24 cellular contexts compared by ENCODE assay signal in the genomic region with DNA sequence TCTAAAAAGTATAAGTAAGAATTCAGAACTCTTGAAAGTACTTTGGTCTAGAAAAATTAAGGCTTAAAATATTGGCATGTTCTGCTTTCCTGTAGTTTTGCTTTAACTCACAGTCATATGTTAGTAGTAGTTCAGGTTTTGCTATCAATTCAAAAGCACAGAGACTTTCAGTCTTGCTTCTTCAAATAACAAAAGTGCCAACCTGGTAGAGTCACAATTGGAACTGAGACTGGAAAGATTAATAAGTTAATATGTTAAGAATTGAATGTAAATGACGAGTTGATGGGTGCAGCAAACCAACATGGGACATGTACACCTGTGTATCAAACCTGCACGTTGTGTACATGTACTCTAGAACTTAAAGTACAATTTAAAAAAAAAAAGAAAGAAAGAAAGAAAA.
A peak's percentile ranks its signal among the peaks of the same experiment; 100 is the strongest.
DNase-seq lines count a peak whose midpoint lies in the region; ATAC-seq, FAIRE-seq and TF ChIP-seq lines count a peak whose summit lies in the region.
"Had no signal": no experiment of that assay in that cellular context is flagged by ENCODE, and none has a peak within 500 bp of the region (broad histone marks: within the 10 kb centered on the region; RNA-seq: fewer than 3 reads in every experiment).

No MANE protein-coding gene starts in this region.

- DNase-seq in body of pancreas (no peak), pancreas (no peak), SHP77 (lab: John Stamatoyannopoulos, UW) (no peak), SIG-M5 treated with dmso at 0.1 percent for 504 hours (lab: John Stamatoyannopoulos, UW; ENCODE audit: unreplicated experiment) (no peak)
- DNase-seq: 8988T; ACHN; BE2C; C1 segment of cervical spinal cord; CD4-positive, alpha-beta memory T cell; CD4-positive, CD25-positive, alpha-beta regulatory T cell; CD8-positive, alpha-beta memory T cell; COR-L47; DMS 273 treated with DMSO at 0.1 percent for 48 hours; DMS153; DMS53; DMS79; DND-41; EL; GDM1 had no signal

- intact Hi-C loops in body of pancreas (cut with DNase I) (no loop called here), pancreas (cut with DNase I) (no loop called here)

- H3K36me3 ChIP-seq in body of pancreas (replicated peaks in 1 of 2; ENCODE audit: insufficient read depth in 1 of 2, low read depth in 2 of 2) (no peaks in the 10 kb centered on the region), pancreas (no peaks in the 10 kb centered on the region)
- H3K36me3 ChIP-seq: BE2C, BLaER1 had no signal

- 20 to 26% methylated on average over 2 of the region's 2 CpGs for WGBS in body of pancreas, 2 donors
- WGBS in pancreas, 2 donors = 12 to 13% methylated on average over 2 of the region's 2 CpGs

- no peak overlapping the region for H3K4me3 ChIP-seq in body of pancreas
- no peak overlapping the region for H3K4me3 ChIP-seq in pancreas
- H3K4me3 ChIP-seq: BLaER1, GM12878 had no signal

- no peaks in the 10 kb centered on the region for H3K27me3 ChIP-seq in body of pancreas
- no peaks in the 10 kb centered on the region for H3K27me3 ChIP-seq in pancreas
- H3K27me3 ChIP-seq: BE2C, BLaER1 had no signal

- H3K27ac ChIP-seq in body of pancreas = no peak overlapping the region
- H3K27ac ChIP-seq in pancreas = peak overlapping the region in 1 of 4 donors; percentile 56
- H3K27ac ChIP-seq: BLaER1 had no signal

- TF ChIP-seq CTCF in body of pancreas (IDR thresholded peaks at IDR 0.05) = no peak
- no peak for TF ChIP-seq CTCF in pancreas (IDR thresholded peaks at IDR 0.05)

- peaks cover 5% of the 10 kb centered on the region for H3K4me1 ChIP-seq in body of pancreas
- peaks cover 7 to 15% (median 10%) of the 10 kb centered on the region in 3 donors for H3K4me1 ChIP-seq in pancreas
- H3K4me1 ChIP-seq: BE2C, BLaER1 had no signal

- no peak for TF ChIP-seq POLR2A in body of pancreas (IDR thresholded peaks at IDR 0.05)

- H3K9me3 ChIP-seq in body of pancreas = no peaks in the 10 kb centered on the region
- no peaks in the 10 kb centered on the region for H3K9me3 ChIP-seq in pancreas
- H3K9me3 ChIP-seq: BE2C, BLaER1 had no signal

- ATAC-seq in body of pancreas (peak; percentile 50), pancreas (peak; percentile 53 to 97 (median 77)), HG03280 (IDR thresholded peaks at IDR 0.05; ENCODE audit: unreplicated experiment) (no peak)
- ATAC-seq: GM12878 had no signal

- no peak for FAIRE-seq in pancreas (lab: Jason Lieb, UNC)
- FAIRE-seq: GM12878, GM12892, GM18507 had no signal
